Comparison of ENCODE assay signal across 7 cellular contexts in the genomic region with DNA sequence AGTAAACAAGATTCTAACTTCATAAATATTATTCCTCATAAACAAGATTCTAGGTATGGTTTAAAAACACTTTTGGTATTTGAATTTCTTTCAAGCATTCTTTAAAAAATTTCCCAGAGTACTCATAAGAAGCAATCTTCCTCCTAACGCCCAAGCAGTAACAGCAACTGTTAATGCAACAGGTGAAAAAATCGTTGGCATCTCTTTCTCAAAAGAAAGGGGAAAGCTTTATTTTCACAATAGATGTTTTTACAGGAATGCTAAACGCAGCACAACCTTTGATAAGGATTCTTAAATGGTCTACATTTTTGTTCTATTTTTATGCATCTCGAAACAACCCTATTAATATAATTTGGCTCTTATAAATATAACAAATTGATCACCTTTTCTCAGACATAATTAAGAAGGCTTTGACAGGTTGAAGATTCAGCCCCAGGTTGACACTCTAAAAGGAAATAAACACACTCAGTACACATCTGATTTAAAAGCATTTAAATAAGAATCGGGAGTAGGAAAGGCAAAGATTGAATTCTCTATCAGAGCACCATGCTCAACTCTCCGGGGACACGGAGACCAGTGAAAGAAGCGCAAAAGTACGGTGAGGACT. TPM values are rescaled to one million over a fixed set of nuclear protein-coding genes. Genes with fewer than 3 reads are reported as not detected.
DNase-seq lines count a peak whose midpoint lies in the region; ATAC-seq and TF ChIP-seq lines count a peak whose summit lies in the region.

No MANE protein-coding gene starts in this region.

- no peaks in the 10 kb centered on the region for H3K27me3 ChIP-seq in SJSA1 (replicated peaks)

- CTCF ChIA-PET in HEK293 (lab: Yijun Ruan, JAX), result no interaction called here

- POLR2A ChIA-PET in HEK293 (lab: Yijun Ruan, JAX), result no interaction called here

- H3K27ac ChIP-seq in HEK293 (ENCODE audit: extremely low read depth, low read depth, low read length), result peak overlapping the region; percentile 71; the same call in 1 of the 2 replicates
- H3K27ac ChIP-seq in SJSA1, result peak overlapping the region; percentile 97
- peak overlapping the region; percentile 93 for H3K27ac ChIP-seq in substantia nigra (ENCODE audit: low read depth, low read length, poor library complexity, severe bottlenecking)

- H3K4me1 ChIP-seq in HEK293 (ENCODE audit: control insufficient read depth, insufficient read depth, low read length) (no peaks in the 10 kb centered on the region), SJSA1 (replicated peaks) (peaks cover 8% of the 10 kb centered on the region)

- no peak for TF ChIP-seq CTCF in HEK293 (tag by site-specific recombination; IDR thresholded peaks at IDR 0.05)

- no peak for ATAC-seq in GM19328 (IDR thresholded peaks at IDR 0.05; ENCODE audit: unreplicated experiment)
- no peak for ATAC-seq in GM18520 (IDR thresholded peaks at IDR 0.05; ENCODE audit: unreplicated experiment)

- H3K9me3 ChIP-seq in HEK293 (ENCODE audit: control insufficient read depth, insufficient read depth, low read depth, low read length) (no peaks in the 10 kb centered on the region), SJSA1 (replicated peaks) (no peaks in the 10 kb centered on the region)

- H3K4me3 ChIP-seq in HEK293 (ENCODE audit: low read depth, low read length), result peak overlapping the region; percentile 91
- peak overlapping the region; percentile 74 for H3K4me3 ChIP-seq in SJSA1
- peak overlapping the region; percentile 73 for H3K4me3 ChIP-seq in iPS-11a (ENCODE audit: low read depth, low read length)

- peak in 1 of 2 experiments; percentile 2 for DNase-seq in SJSA1 (ENCODE audit: low read depth in 1 of 2, low spot score in 2 of 2)
- no peak for DNase-seq in substantia nigra (lab: John Stamatoyannopoulos, UW)
- no peak for DNase-seq in GF-D8 (lab: John Stamatoyannopoulos, UW)

- H3K36me3 ChIP-seq in HEK293 (ENCODE audit: control insufficient read depth in 2 of 2, insufficient read depth in 1 of 2, low read length in 2 of 2) (peaks cover 0 to 30% of the 10 kb centered on the region in 2 experiments; a peak in 1 of 3 replicates), SJSA1 (peaks cover 13% of the 10 kb centered on the region; the same call in 1 of the 2 replicates)

TF ChIP-seq in HEK293, 187 proteins besides CTCF, POLR2A, EP300 and RAD21:
- TF ChIP-seq ZNF544 (tag by site-specific recombination; IDR thresholded peaks at IDR 0.05) (no peak), SCRT1 (tag by site-specific recombination; IDR thresholded peaks at IDR 0.05; ENCODE audit: borderline replicate concordance) (peak; percentile 76; the same call in 1 of the 2 replicates), ZSCAN4 (tag by site-specific recombination; IDR thresholded peaks at IDR 0.05) (0 out of 2 replicates have a peak, but pooled peaks have one; percentile 5), SCRT2 (tag by site-specific recombination; IDR thresholded peaks at IDR 0.05) (peak; percentile 94), ZNF18 (tag by site-specific recombination; IDR thresholded peaks at IDR 0.05) (no peak)

RNA-seq across cellular contexts. Expression of gene AHI1, which starts 0.6 kb away (rescaled TPM):
- total RNA-seq in SJSA1 (2014; rRNA removed; shearing (Covaris generic)), result 12.4 and 15.2 TPM in 2 replicates
